13 cellular contexts compared by ENCODE assay signal in genomic region chr3:37944243-37944955, GRCh38. TPM values are rescaled to one million over a fixed set of nuclear protein-coding genes. Genes with fewer than 3 reads are reported as not detected.
DNase-seq lines count a peak whose midpoint lies in the region; ATAC-seq and TF ChIP-seq lines count a peak whose summit lies in the region.
"Had no signal": no experiment of that assay in that cellular context is flagged by ENCODE, and none has a peak within 500 bp of the region (broad histone marks: within the 10 kb centered on the region; RNA-seq: fewer than 3 reads in every experiment).

No MANE protein-coding gene starts in this region.

- CTCF ChIA-PET in HEK293 (lab: Yijun Ruan, JAX) (interaction anchor here (0.7 to 1.5 kb wide), 3 partner anchors 13 to 90 kb away, joined by 3 to 5 read pairs (median 3); no protein-coding TSS in a partner anchor), T-cell (lab: Charles Lee) (no interaction called here)

- H3K27ac ChIP-seq in HEK293 (ENCODE audit: extremely low read depth, low read depth, low read length) (no peak overlapping the region), spleen (peak overlapping the region in 7 of 8 donors; percentile 31 to 74 (median 55))

- H3K9me3 Mint-ChIP-seq in T-cell = no peaks in the 10 kb centered on the region
- H3K9me3 Mint-ChIP-seq: activated naive CD4-positive, alpha-beta T cell treated with anti-CD3 and anti-CD28 coated beads for 36 hours; CD4-positive, alpha-beta memory T cell had no signal

- no peak overlapping the region for H3K4me3 Mint-ChIP-seq in T-cell
- H3K4me3 Mint-ChIP-seq: activated naive CD4-positive, alpha-beta T cell treated with anti-CD3 and anti-CD28 coated beads for 36 hours; CD4-positive, alpha-beta memory T cell had no signal

- 55 to 64% (median 62%) methylated on average over 4 of the region's 4 CpGs for WGBS in spleen, 5 donors

- no peaks in the 10 kb centered on the region for H3K27me3 ChIP-seq in spleen (replicated peaks in 1 of 7)

- no peak for TF ChIP-seq CTCF in HEK293 (tag by site-specific recombination; IDR thresholded peaks at IDR 0.05)
- TF ChIP-seq CTCF in spleen (IDR thresholded peaks at IDR 0.05 in 8 of 11, conservative IDR thresholded peaks at IDR 0.05 in 3 of 11) = no peak

- H3K4me1 Mint-ChIP-seq in T-cell = peaks cover 0 to 6% (median 0%) of the 10 kb centered on the region in 3 donors
- H3K4me1 Mint-ChIP-seq: CD4-positive, alpha-beta memory T cell had no signal

- H3K4me3 ChIP-seq in HEK293 (ENCODE audit: low read depth, low read length) (no peak overlapping the region), spleen (no peak overlapping the region)

- peak; percentile 59 for DNase-seq in cerebellar cortex (ENCODE audit: low spot score)
- peak; percentile 46 for DNase-seq in kidney tubule cell (ENCODE audit: low spot score)
- no peak for DNase-seq in spleen
- no peak for DNase-seq in mesenteric fat pad (ENCODE audit: low spot score)
- no peak for DNase-seq in midbrain (lab: John Stamatoyannopoulos, UW)
- DNase-seq in T-cell = no peak
- no peak for DNase-seq in KG1 (lab: John Stamatoyannopoulos, UW)
- DNase-seq: activated CD4-positive, alpha-beta T cell treated with anti-CD3 and anti-CD28 coated beads for 48 hours; activated naive CD4-positive, alpha-beta T cell treated with anti-CD3 and anti-CD28 coated beads for 36 hours; CD4-positive, alpha-beta memory T cell; islet precursor cell had no signal

- no peak for TF ChIP-seq POLR2A in spleen (IDR thresholded peaks at IDR 0.05)

- peaks cover 0 to 3% of the 10 kb centered on the region in 2 donors for H3K27me3 Mint-ChIP-seq in T-cell

- H3K27ac Mint-ChIP-seq in T-cell = no peak overlapping the region
- H3K27ac Mint-ChIP-seq: activated naive CD4-positive, alpha-beta T cell treated with anti-CD3 and anti-CD28 coated beads for 36 hours had no signal

- no peak for ATAC-seq in T-cell (replicated peaks in 1 of 4)
- ATAC-seq: sciatic nerve had no signal

- POLR2A ChIA-PET in HEK293 (lab: Yijun Ruan, JAX) (no interaction called here), T-cell (lab: Charles Lee) (no interaction called here)

- H3K9me3 ChIP-seq in HEK293 (ENCODE audit: control insufficient read depth, insufficient read depth, low read depth, low read length) (no peaks in the 10 kb centered on the region), spleen (no peaks in the 10 kb centered on the region)

- no peaks in the 10 kb centered on the region for H3K36me3 Mint-ChIP-seq in T-cell
- H3K36me3 Mint-ChIP-seq: CD4-positive, alpha-beta memory T cell had no signal

- H3K36me3 ChIP-seq in HEK293 (ENCODE audit: control insufficient read depth in 2 of 2, insufficient read depth in 1 of 2, low read length in 2 of 2) = no peaks in the 10 kb centered on the region
- H3K36me3 ChIP-seq in spleen = no peaks in the 10 kb centered on the region

- H3K4me1 ChIP-seq in HEK293 (ENCODE audit: control insufficient read depth, insufficient read depth, low read length) (peaks cover 7% of the 10 kb centered on the region), spleen (peaks cover 23 to 64% (median 37%) of the 10 kb centered on the region in 6 donors)

- intact Hi-C loops in spleen (cut with DNase I; ENCODE audit: low total_unique reads) = no loop called here

TF ChIP-seq in HEK293, 187 proteins besides CTCF, POLR2A, EP300 and RAD21:
- TF ChIP-seq SETDB1 (IDR thresholded peaks at IDR 0.05; ENCODE audit: insufficient read length, low read length) (no peak), PRDM10 (tag by site-specific recombination; IDR thresholded peaks at IDR 0.05) (0 out of 2 replicates have a peak, but pooled peaks have one; percentile 34), ZSCAN16 (tag by site-specific recombination; IDR thresholded peaks at IDR 0.05) (0 out of 2 replicates have a peak, but pooled peaks have one; percentile 66)
TF ChIP-seq in HEK293: peak in this region for 2.

RNA-seq across cellular contexts. Expression of gene VILL, which starts 46.2 kb away (rescaled TPM):
- total RNA-seq in spleen = 10 to 100 TPM; 14.4 to 23.4 (median 16.1) TPM
- 10 to 100 TPM; 19.2 to 21.5 (median 20.1) TPM for polyA plus RNA-seq in spleen
- 4.3 TPM for total RNA-seq in mesenteric fat pad
- 10 to 100 TPM; 26.6 to 44.6 (median 42.1) TPM for total RNA-seq in T-cell

Comparison
In these comparisons a context has a peak if more than half of its experiments do, and no peak if none do; other contexts are left out.
1. DNase-seq: peak in cerebellar cortex (single experiment) and kidney tubule cell (single experiment); none in spleen (single experiment), mesenteric fat pad (single experiment), midbrain (single experiment), T-cell (0 of 34) and KG1 (single experiment).